In genomic region chr1:34928865-34929496, GRCh38 we compare ENCODE assay signal across 1 cellular context.
A peak's percentile ranks its signal among the peaks of the same experiment; 100 is the strongest.
TF ChIP-seq lines count a peak whose summit lies in the region.

No MANE protein-coding gene starts in this region.

TF ChIP-seq in endothelial cell of umbilical vein, 7 proteins besides CTCF, POLR2A, EP300 and RAD21 (continued from another document):
- TF ChIP-seq EZH2 (IDR thresholded peaks at IDR 0.05; ENCODE audit: borderline replicate concordance, low read depth, low read length, severe bottlenecking) (peak; percentile 24), POLR2AphosphoS5 (IDR thresholded peaks at IDR 0.05; ENCODE audit: insufficient read depth, low read depth, low read length) (no peak), GATA2 (IDR thresholded peaks at IDR 0.05; ENCODE audit: insufficient read depth, insufficient read length, low read depth, low read length) (no peak), FOS (IDR thresholded peaks at IDR 0.05; ENCODE audit: borderline replicate concordance, insufficient read depth, low read length) (no peak)
